In genomic region chrX:71081348-71082148, GRCh38 we compare ENCODE assay signal across 20 cellular contexts. TPM values are rescaled to one million over a fixed set of nuclear protein-coding genes. Genes with fewer than 3 reads are reported as not detected.
DNase-seq lines count a peak whose midpoint lies in the region; ATAC-seq, FAIRE-seq and TF ChIP-seq lines count a peak whose summit lies in the region.
"Had no signal": no experiment of that assay in that cellular context is flagged by ENCODE, and none has a peak within 500 bp of the region (broad histone marks: within the 10 kb centered on the region; RNA-seq: fewer than 3 reads in every experiment).

No MANE protein-coding gene starts in this region.

- H3K4me1 Mint-ChIP-seq in activated T-cell treated with anti-CD3 and anti-CD28 coated beads, Interleukin-2, amount 50 U/mL, for 72 hours (ENCODE audit: low read depth), result peaks cover 12% of the 10 kb centered on the region

- peaks cover under 1% of the 10 kb centered on the region for H3K27me3 Mint-ChIP-seq in activated T-cell treated with anti-CD3 and anti-CD28 coated beads, Interleukin-2, amount 50 U/mL, for 72 hours (ENCODE audit: low read depth)
- H3K27me3 Mint-ChIP-seq: activated naive CD8-positive, alpha-beta T cell treated with anti-CD3 and anti-CD28 coated beads, Interleukin-2, amount 50 U/mL, for 24 hours had no signal

- WGBS in small intestine, 3 donors, result 22 to 42% (median 31%) methylated on average over 3 of the region's 3 CpGs
- WGBS in thyroid gland, 2 donors, result 52 to 60% methylated on average over 3 of the region's 3 CpGs

- intact Hi-C loops in thyroid gland (cut with DNase I), result no loop called here

- no peaks in the 10 kb centered on the region for H3K36me3 ChIP-seq in small intestine (ENCODE audit: control insufficient read depth in 2 of 2, insufficient read depth in 2 of 2, low read length in 2 of 2)
- no peaks in the 10 kb centered on the region for H3K36me3 ChIP-seq in thyroid gland

- H3K27ac Mint-ChIP-seq in activated T-cell treated with anti-CD3 and anti-CD28 coated beads, Interleukin-2, amount 50 U/mL, for 72 hours, result peak overlapping the region; percentile 81
- H3K27ac Mint-ChIP-seq: activated naive CD8-positive, alpha-beta T cell treated with anti-CD3 and anti-CD28 coated beads, Interleukin-2, amount 50 U/mL, for 24 hours; CD8-positive, alpha-beta T cell had no signal

- no peak for TF ChIP-seq POLR2A in thyroid gland (IDR thresholded peaks at IDR 0.05)

- no peaks in the 10 kb centered on the region for H3K36me3 Mint-ChIP-seq in activated T-cell treated with anti-CD3 and anti-CD28 coated beads, Interleukin-2, amount 50 U/mL, for 72 hours (ENCODE audit: insufficient read depth in 2 of 2)
- H3K36me3 Mint-ChIP-seq: CD8-positive, alpha-beta T cell had no signal

- H3K4me1 ChIP-seq in small intestine (ENCODE audit: control insufficient read depth in 2 of 2, insufficient read depth in 1 of 2, low read depth in 1 of 2, low read length in 1 of 2), result no peaks in the 10 kb centered on the region
- no peaks in the 10 kb centered on the region for H3K4me1 ChIP-seq in thyroid gland

- no peaks in the 10 kb centered on the region for H3K27me3 ChIP-seq in small intestine (ENCODE audit: control insufficient read depth in 2 of 2, insufficient read depth in 2 of 2, low read length in 2 of 2)
- no peaks in the 10 kb centered on the region for H3K27me3 ChIP-seq in thyroid gland

- peak in 1 of 2 donors; percentile 74 for ATAC-seq in activated T-cell treated with anti-CD3 and anti-CD28 coated beads, Interleukin-2, amount 50 U/mL, for 72 hours (replicated peaks in 1 of 2)
- ATAC-seq: activated naive CD8-positive, alpha-beta T cell treated with anti-CD3 and anti-CD28 coated beads, Interleukin-2, amount 50 U/mL, for 24 hours; CD8-positive, alpha-beta T cell; left colon had no signal

- no peak for DNase-seq in activated T-cell treated with anti-CD3 and anti-CD28 coated beads, Interleukin-2, amount 50 U/mL, for 72 hours
- DNase-seq in activated T-cell treated with anti-CD3 and anti-CD28 coated beads, Interleukin-2, amount 50 U/mL, for 1 hour, result no peak
- DNase-seq in choroid plexus epithelial cell (ENCODE audit: low read depth) (peak; percentile 48), small intestine (peak; percentile 25), NCI-H1105 (lab: John Stamatoyannopoulos, UW) (no peak), thyroid gland (no peak)
- DNase-seq: activated naive CD8-positive, alpha-beta T cell treated with anti-CD3 and anti-CD28 coated beads, Interleukin-2, amount 50 U/mL, for 24 hours; activated T-cell treated with anti-CD3 and anti-CD28 coated beads for 4 hours; CD8-positive, alpha-beta T cell; GF-D8; KBM-7; left colon; NCI-H1436 treated with DMSO at 0.1 percent for 48 hours; NCI-H774; posterior cingulate gyrus; RPMI8226 had no signal

- TF ChIP-seq CTCF in choroid plexus epithelial cell (conservative IDR thresholded peaks at IDR 0.05; ENCODE audit: low read depth, low read length) (no peak), thyroid gland (IDR thresholded peaks at IDR 0.05) (no peak)

- no peak overlapping the region for H3K4me3 Mint-ChIP-seq in activated T-cell treated with anti-CD3 and anti-CD28 coated beads, Interleukin-2, amount 50 U/mL, for 72 hours
- H3K4me3 Mint-ChIP-seq: activated naive CD8-positive, alpha-beta T cell treated with anti-CD3 and anti-CD28 coated beads, Interleukin-2, amount 50 U/mL, for 24 hours; CD8-positive, alpha-beta T cell had no signal

- H3K9me3 Mint-ChIP-seq in activated T-cell treated with anti-CD3 and anti-CD28 coated beads, Interleukin-2, amount 50 U/mL, for 72 hours, result no peaks in the 10 kb centered on the region
- H3K9me3 Mint-ChIP-seq: activated naive CD8-positive, alpha-beta T cell treated with anti-CD3 and anti-CD28 coated beads, Interleukin-2, amount 50 U/mL, for 24 hours; CD8-positive, alpha-beta T cell had no signal

- FAIRE-seq in small intestine (lab: Jason Lieb, UNC), result no peak
- FAIRE-seq: GM19239 had no signal

- no peaks in the 10 kb centered on the region for H3K9me3 ChIP-seq in small intestine (ENCODE audit: control insufficient read depth, low read depth)
- H3K9me3 ChIP-seq in thyroid gland, result no peaks in the 10 kb centered on the region

- H3K4me3 ChIP-seq in choroid plexus epithelial cell (ENCODE audit: low read depth, low read length) (no peak overlapping the region), small intestine (ENCODE audit: low read depth in 1 of 2, low read length in 2 of 2) (no peak overlapping the region), thyroid gland (replicated peaks in 1 of 3) (no peak overlapping the region)

- no peak overlapping the region for H3K27ac ChIP-seq in small intestine (ENCODE audit: low read depth in 1 of 2, low read length in 1 of 2)
- H3K27ac ChIP-seq in thyroid gland, result no peak overlapping the region

RNA-seq across cellular contexts. Expression of gene SNX12, which starts 13.4 kb away (rescaled TPM):
- 10 to 100 TPM; 37.5 to 43.8 TPM for total RNA-seq in activated T-cell treated with anti-CD3 and anti-CD28 coated beads, Interleukin-2, amount 50 U/mL, for 72 hours
- 10 to 100 TPM; 40.9 to 64.8 (median 54.1) TPM for polyA plus RNA-seq in small intestine
- 10 to 100 TPM; 45.0 to 65.7 (median 51.7) TPM for total RNA-seq in thyroid gland

RNA-seq across cellular contexts. Expression of gene FOXO4, which starts 14.1 kb away (rescaled TPM):
- total RNA-seq in activated T-cell treated with anti-CD3 and anti-CD28 coated beads, Interleukin-2, amount 50 U/mL, for 72 hours, result 10 to 100 TPM; 15.1 to 15.3 TPM
- polyA plus RNA-seq in small intestine, result 10 to 100 TPM; 11.5 to 15.1 (median 14.8) TPM
- 10 to 100 TPM; 14.9 to 18.8 (median 16.9) TPM for total RNA-seq in thyroid gland

RNA-seq across cellular contexts. Expression of gene CXorf65, which starts 25.0 kb away (rescaled TPM):
- total RNA-seq in activated T-cell treated with anti-CD3 and anti-CD28 coated beads, Interleukin-2, amount 50 U/mL, for 72 hours, result 10 to 100 TPM; 16.4 to 26.0 TPM
- 1 to 10 TPM in 2 of 3 donors, under 1 TPM in 1; 0.27 to 2.2 (median 2.2) TPM for polyA plus RNA-seq in small intestine
- total RNA-seq in thyroid gland, result not detected
- total RNA-seq: A673, chondrocyte, epithelial cell of proximal tubule, left colon had no signal

RNA-seq across cellular contexts. Expression of gene IL2RG, which starts 29.8 kb away (rescaled TPM):
- total RNA-seq in activated T-cell treated with anti-CD3 and anti-CD28 coated beads, Interleukin-2, amount 50 U/mL, for 72 hours, result 100 to 1,000 TPM; 290 to 348 TPM
- polyA plus RNA-seq in small intestine, result 10 to 100 TPM; 11.2 to 30.0 (median 21.0) TPM
- 10 to 100 TPM in 1 of 4 donors, 1 to 10 TPM in 3; 2.1 to 14.8 (median 4.8) TPM for total RNA-seq in thyroid gland
- total RNA-seq: chondrocyte, epithelial cell of proximal tubule had no signal

RNA-seq across cellular contexts. Expression of gene MED12, which starts 36.8 kb away (rescaled TPM):
- total RNA-seq in activated T-cell treated with anti-CD3 and anti-CD28 coated beads, Interleukin-2, amount 50 U/mL, for 72 hours, result 10 to 100 TPM; 44.1 to 48.6 TPM
- 1 to 10 TPM; 4.3 to 9.6 (median 8.4) TPM for polyA plus RNA-seq in small intestine
- 10 to 100 TPM; 31.3 to 50.5 (median 42.9) TPM for total RNA-seq in thyroid gland

Comparison
In these comparisons a context has a peak if more than half of its experiments do, and no peak if none do; other contexts are left out.
1. DNase-seq: peak in choroid plexus epithelial cell (single experiment) and small intestine (single experiment); none in activated T-cell treated with anti-CD3 and anti-CD28 coated beads, Interleukin-2, amount 50 U/mL, for 72 hours (0 of 2), activated T-cell treated with anti-CD3 and anti-CD28 coated beads, Interleukin-2, amount 50 U/mL, for 1 hour (single experiment), NCI-H1105 (single experiment) and thyroid gland (0 of 2).
2. RNA of gene CXorf65, which starts 25.0 kb away (total RNA-seq): 16.4 to 26.0 TPM in activated T-cell treated with anti-CD3 and anti-CD28 coated beads, Interleukin-2, amount 50 U/mL, for 72 hours; not detected in thyroid gland; every median in the first group is over 10 times any median in the second.